In the genomic region with DNA sequence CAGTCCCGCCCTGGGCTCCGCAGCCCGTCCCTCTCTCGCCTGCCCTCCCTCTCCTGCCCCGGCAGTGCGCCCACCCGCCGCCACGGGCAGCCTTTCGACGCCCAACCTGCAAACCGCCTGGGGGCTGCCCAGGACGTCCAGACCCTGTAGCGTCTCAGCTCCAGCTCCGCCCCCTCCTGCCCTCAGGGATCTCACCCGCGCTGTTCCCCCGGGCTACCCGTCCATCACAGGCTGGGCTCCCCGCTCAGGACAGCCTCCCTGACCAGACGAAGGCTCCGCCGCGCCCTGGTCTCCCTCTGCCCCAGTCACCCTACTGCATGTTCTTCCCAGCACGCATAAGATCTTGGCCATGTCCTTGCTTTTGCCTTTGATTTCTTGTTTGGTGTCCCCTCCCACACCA, we compare ENCODE assay signal across 1 cellular context.
TF ChIP-seq lines count a peak whose summit lies in the region.

No MANE protein-coding gene starts in this region.

TF ChIP-seq in neural cell, 6 proteins besides CTCF, POLR2A, EP300 and RAD21:
- TF ChIP-seq EZH2 (IDR thresholded peaks at IDR 0.05; ENCODE audit: borderline replicate concordance, insufficient read depth, low read length, poor library complexity, severe bottlenecking): no peak
- no peak for TF ChIP-seq SMC3 (conservative IDR thresholded peaks at IDR 0.05; ENCODE audit: poor library complexity)
- TF ChIP-seq TAF1 (IDR thresholded peaks at IDR 0.05; ENCODE audit: low read depth): no peak
- TF ChIP-seq MXI1 (conservative IDR thresholded peaks at IDR 0.05; ENCODE audit: poor library complexity, severe bottlenecking): no peak
- TF ChIP-seq REST (IDR thresholded peaks at IDR 0.05; ENCODE audit: borderline replicate concordance): no peak
- no peak for TF ChIP-seq POLR2AphosphoS5 (IDR thresholded peaks at IDR 0.05)
